ENCODE assay signal across 16 cellular contexts in genomic region chr2:143252138-143252907, GRCh38.
DNase-seq lines count a peak whose midpoint lies in the region; ATAC-seq lines count a peak whose summit lies in the region.
"Had no signal": no experiment of that assay in that cellular context is flagged by ENCODE, and none has a peak within 500 bp of the region (broad histone marks: within the 10 kb centered on the region; RNA-seq: fewer than 3 reads in every experiment).

No MANE protein-coding gene starts in this region.

- CTCF ChIA-PET in activated naive CD4-positive, alpha-beta T cell treated with anti-CD3 and anti-CD28 coated beads for 36 hours (lab: Charles Lee): interaction anchor here (0.6 to 2.3 kb wide), 9 partner anchors 10 to 122 kb away, joined by 3 to 9 read pairs (median 4); no protein-coding TSS in a partner anchor

- H3K27ac Mint-ChIP-seq in activated naive CD4-positive, alpha-beta T cell treated with anti-CD3 and anti-CD28 coated beads for 36 hours: peak overlapping the region; percentile 84
- H3K27ac Mint-ChIP-seq in T-helper 2 cell treated with Interferon-gamma antibody and Interleukin-4, amounts not matched to agents 5 μg/mL and 100 μg/mL, for 36 hours: peak overlapping the region; percentile 77
- H3K27ac Mint-ChIP-seq in central memory CD8-positive, alpha-beta T cell (ENCODE audit: low read depth): peak overlapping the region; percentile 76

- intact Hi-C loops in activated naive CD4-positive, alpha-beta T cell treated with anti-CD3 and anti-CD28 coated beads for 36 hours (cut with micrococcal nuclease): loop anchor here (10.0 kb wide), 1 partner anchor 1322 kb away; no protein-coding TSS in a partner anchor

- no peaks in the 10 kb centered on the region for H3K27me3 Mint-ChIP-seq in activated naive CD4-positive, alpha-beta T cell treated with anti-CD3 and anti-CD28 coated beads for 36 hours (ENCODE audit: low read depth)
- H3K27me3 Mint-ChIP-seq in T-helper 2 cell treated with Interferon-gamma antibody and Interleukin-4, amounts not matched to agents 5 μg/mL and 100 μg/mL, for 36 hours (ENCODE audit: low read depth): no peaks in the 10 kb centered on the region
- no peaks in the 10 kb centered on the region for H3K27me3 Mint-ChIP-seq in central memory CD8-positive, alpha-beta T cell

- H3K4me3 Mint-ChIP-seq in activated naive CD4-positive, alpha-beta T cell treated with anti-CD3 and anti-CD28 coated beads for 36 hours: peak overlapping the region; percentile 23
- peak overlapping the region; percentile 45 for H3K4me3 Mint-ChIP-seq in T-helper 2 cell treated with Interferon-gamma antibody and Interleukin-4, amounts not matched to agents 5 μg/mL and 100 μg/mL, for 36 hours
- peak overlapping the region; percentile 61 for H3K4me3 Mint-ChIP-seq in central memory CD8-positive, alpha-beta T cell

- H3K9me3 Mint-ChIP-seq in activated naive CD4-positive, alpha-beta T cell treated with anti-CD3 and anti-CD28 coated beads for 36 hours: no peaks in the 10 kb centered on the region
- no peaks in the 10 kb centered on the region for H3K9me3 Mint-ChIP-seq in T-helper 2 cell treated with Interferon-gamma antibody and Interleukin-4, amounts not matched to agents 5 μg/mL and 100 μg/mL, for 36 hours
- no peaks in the 10 kb centered on the region for H3K9me3 Mint-ChIP-seq in central memory CD8-positive, alpha-beta T cell

- peaks cover 7% of the 10 kb centered on the region for H3K36me3 Mint-ChIP-seq in activated naive CD4-positive, alpha-beta T cell treated with anti-CD3 and anti-CD28 coated beads for 36 hours (ENCODE audit: low read depth)
- H3K36me3 Mint-ChIP-seq in T-helper 2 cell treated with Interferon-gamma antibody and Interleukin-4, amounts not matched to agents 5 μg/mL and 100 μg/mL, for 36 hours (ENCODE audit: low read depth): peaks cover 48% of the 10 kb centered on the region
- H3K36me3 Mint-ChIP-seq in central memory CD8-positive, alpha-beta T cell (ENCODE audit: insufficient read depth): peaks cover 19% of the 10 kb centered on the region

- ATAC-seq in central memory CD8-positive, alpha-beta T cell (replicated peaks; ENCODE audit: extremely low read depth, poor library complexity, severe bottlenecking): no peak
- ATAC-seq: body of pancreas, K562 had no signal

- DNase-seq in activated naive CD4-positive, alpha-beta T cell treated with anti-CD3 and anti-CD28 coated beads for 36 hours: no peak
- no peak for DNase-seq in activated naive CD4-positive, alpha-beta T cell treated with anti-CD3 and anti-CD28 coated beads, Interleukin-2, amount 50 U/mL, for 16 hours
- no peak for DNase-seq in T-helper 2 cell treated with Interferon-gamma antibody and Interleukin-4, amounts not matched to agents 5 μg/mL and 100 μg/mL, for 36 hours (ENCODE audit: low spot score)
- no peak for DNase-seq in central memory CD8-positive, alpha-beta T cell (ENCODE audit: low spot score in 2 of 2)
- DNase-seq in D341Med (ENCODE audit: low spot score) (no peak), NCI-H146 (lab: John Stamatoyannopoulos, UW) (no peak), cerebellum (ENCODE audit: low spot score) (no peak), NOMO-1 treated with DMSO at 0.1 percent for 48 hours (lab: John Stamatoyannopoulos, UW; ENCODE audit: unreplicated experiment) (no peak)
- DNase-seq: body of pancreas, colonic mucosa, DMS79, GOT3, NCI-H187, NCI-H226, ovary had no signal

- H3K4me1 Mint-ChIP-seq in activated naive CD4-positive, alpha-beta T cell treated with anti-CD3 and anti-CD28 coated beads for 36 hours (ENCODE audit: low read depth): peaks cover 70% of the 10 kb centered on the region
- peaks cover 58% of the 10 kb centered on the region for H3K4me1 Mint-ChIP-seq in T-helper 2 cell treated with Interferon-gamma antibody and Interleukin-4, amounts not matched to agents 5 μg/mL and 100 μg/mL, for 36 hours (ENCODE audit: low read depth)
- H3K4me1 Mint-ChIP-seq in central memory CD8-positive, alpha-beta T cell: peaks cover 48% of the 10 kb centered on the region
